Comparison of ENCODE assay signal across 13 cellular contexts in genomic region chr10:79038841-79039201, GRCh38. TPM values are rescaled to one million over a fixed set of nuclear protein-coding genes. Genes with fewer than 3 reads are reported as not detected.
A peak's percentile ranks its signal among the peaks of the same experiment; 100 is the strongest.
DNase-seq lines count a peak whose midpoint lies in the region; ATAC-seq and TF ChIP-seq lines count a peak whose summit lies in the region.
"Had no signal": no experiment of that assay in that cellular context is flagged by ENCODE, and none has a peak within 500 bp of the region (broad histone marks: within the 10 kb centered on the region; RNA-seq: fewer than 3 reads in every experiment).

No MANE protein-coding gene starts in this region.

- no peaks in the 10 kb centered on the region for H3F3A ChIP-seq in Loucy (ENCODE audit: low read depth)

- H3K4me2 ChIP-seq in Loucy (ENCODE audit: low read depth, low read length, poor library complexity, severe bottlenecking), result no peak overlapping the region

- H3K36me3 Mint-ChIP-seq in chondrocyte (ENCODE audit: low read depth), result peaks cover 3% of the 10 kb centered on the region
- peaks cover 2% of the 10 kb centered on the region for H3K36me3 Mint-ChIP-seq in mesothelial cell of epicardium
- no peaks in the 10 kb centered on the region for H3K36me3 Mint-ChIP-seq in HFFc6 (ENCODE audit: low read depth)

- H3K27me3 ChIP-seq in Loucy (ENCODE audit: insufficient read depth, low read length, poor library complexity, severe bottlenecking), result no peaks in the 10 kb centered on the region
- H3K27me3 ChIP-seq: BE2C, esophagus muscularis mucosa had no signal

- H3K4me3 ChIP-seq in AG10803 (ENCODE audit: low read length) (no peak overlapping the region), Loucy (ENCODE audit: low read length, poor library complexity, severe bottlenecking) (no peak overlapping the region)
- H3K4me3 ChIP-seq: esophagus muscularis mucosa had no signal

- H3K4me1 ChIP-seq in Loucy (ENCODE audit: insufficient read depth, low read length, poor library complexity, severe bottlenecking), result peaks cover 16% of the 10 kb centered on the region
- H3K4me1 ChIP-seq: BE2C, esophagus muscularis mucosa had no signal

- H3K9ac ChIP-seq in Loucy (ENCODE audit: low read depth, low read length, poor library complexity, severe bottlenecking), result no peak overlapping the region

- peak overlapping the region; percentile 39; the same call in 1 of the 2 replicates for H2AFZ ChIP-seq in Loucy (ENCODE audit: low read length)

- no peaks in the 10 kb centered on the region for H3K9me2 ChIP-seq in Loucy (replicated peaks; ENCODE audit: low read depth, low read length)

- no peaks in the 10 kb centered on the region for H3K36me3 ChIP-seq in Loucy (ENCODE audit: insufficient read depth, low read length)
- H3K36me3 ChIP-seq: BE2C, esophagus muscularis mucosa had no signal

- no peak for ATAC-seq in HG02852 (IDR thresholded peaks at IDR 0.05; ENCODE audit: unreplicated experiment)
- ATAC-seq: HCT116 had no signal

- TF ChIP-seq CTCF in AG10803 (conservative IDR thresholded peaks at IDR 0.05; ENCODE audit: low read length) (no peak), Loucy (conservative IDR thresholded peaks at IDR 0.05; ENCODE audit: low read length) (no peak), chondrocyte (IDR thresholded peaks at IDR 0.05) (no peak), mesothelial cell of epicardium (IDR thresholded peaks at IDR 0.05; ENCODE audit: unreplicated experiment) (no peak), HFFc6 (IDR thresholded peaks at IDR 0.05) (no peak)

- H3K79me2 ChIP-seq in Loucy (ENCODE audit: insufficient read depth, low read length), result no peaks in the 10 kb centered on the region

- peaks cover 7% of the 10 kb centered on the region for H3K9me3 Mint-ChIP-seq in chondrocyte (ENCODE audit: low read depth)
- peaks cover 14% of the 10 kb centered on the region for H3K9me3 Mint-ChIP-seq in mesothelial cell of epicardium
- H3K9me3 Mint-ChIP-seq in HFFc6, result no peaks in the 10 kb centered on the region
- H3K9me3 Mint-ChIP-seq: activated T-helper 2 cell treated with anti-CD3 and anti-CD28 coated beads, Interferon-gamma antibody, Interleukin-2, Interleukin-4, amounts not matched to agents 10 μg/mL and 5 μg/mL and 100 μg/mL, durations not matched to agents 14 hours and 24 hours and 36 hours had no signal

- H3K4me1 Mint-ChIP-seq in chondrocyte (ENCODE audit: low read depth) (no peaks in the 10 kb centered on the region), mesothelial cell of epicardium (peaks cover 18% of the 10 kb centered on the region), HFFc6 (ENCODE audit: low read depth) (no peaks in the 10 kb centered on the region)

- H3K27me3 Mint-ChIP-seq in chondrocyte (ENCODE audit: low read depth) (peaks cover 29% of the 10 kb centered on the region), mesothelial cell of epicardium (ENCODE audit: low read depth) (no peaks in the 10 kb centered on the region), HFFc6 (ENCODE audit: insufficient read depth) (peaks cover 40% of the 10 kb centered on the region)

- H3K27ac Mint-ChIP-seq in chondrocyte (ENCODE audit: unreplicated experiment) (no peak overlapping the region), mesothelial cell of epicardium (peak overlapping the region; percentile 84), HFFc6 (no peak overlapping the region)
- H3K27ac Mint-ChIP-seq: activated T-helper 2 cell treated with anti-CD3 and anti-CD28 coated beads, Interferon-gamma antibody, Interleukin-2, Interleukin-4, amounts not matched to agents 10 μg/mL and 5 μg/mL and 100 μg/mL, durations not matched to agents 14 hours and 24 hours and 36 hours had no signal

- no peaks in the 10 kb centered on the region for H4K20me1 ChIP-seq in Loucy (ENCODE audit: insufficient read depth, low read length, poor library complexity, severe bottlenecking)

- no peak overlapping the region for H3K4me3 Mint-ChIP-seq in chondrocyte (ENCODE audit: unreplicated experiment)
- H3K4me3 Mint-ChIP-seq in mesothelial cell of epicardium, result no peak overlapping the region
- H3K4me3 Mint-ChIP-seq in HFFc6, result no peak overlapping the region

- H3K9me3 ChIP-seq in Loucy (ENCODE audit: insufficient read depth, low read depth, low read length), result no peaks in the 10 kb centered on the region
- H3K9me3 ChIP-seq: BE2C, esophagus muscularis mucosa had no signal

- DNase-seq in AG10803 (ENCODE audit: low read depth), result peak; percentile 45
- DNase-seq in chondrocyte (ENCODE audit: low spot score), result peak; percentile 18
- DNase-seq in mesothelial cell of epicardium (ENCODE audit: low spot score in 2 of 2, unreplicated experiment in 2 of 2), result no peak
- no peak for DNase-seq in HFFc6
- no peak for DNase-seq in medulla oblongata (ENCODE audit: extremely low spot score)
- DNase-seq in NOMO-1 treated with DMSO at 0.1 percent for 48 hours (lab: John Stamatoyannopoulos, UW; ENCODE audit: unreplicated experiment), result no peak
- DNase-seq: BE2C, MV-4-11 had no signal

RNA-seq across cellular contexts. Expression of gene ZMIZ1, which starts 29.9 kb away (rescaled TPM):
- total RNA-seq in chondrocyte (46.2 to 74.6 TPM (median 48.7 TPM) in 3 replicates), mesothelial cell of epicardium (166 to 173 TPM (median 170 TPM) in 3 replicates)
- total RNA-seq in HFFc6 (2021; fragmentation: NEBNext Ultra II Directional; extraction: Animal tissue kit (Norgen Biotek cat#: 25700)), result 10 to 100 TPM; 38.6 to 60.3 (median 51.2) TPM

Comparison
In these comparisons a context has a peak if more than half of its experiments do, and no peak if none do; other contexts are left out.
1. DNase-seq: peak in AG10803 (single experiment) and chondrocyte (single experiment); none in mesothelial cell of epicardium (0 of 2), HFFc6 (single experiment), medulla oblongata (single experiment) and NOMO-1 treated with DMSO at 0.1 percent for 48 hours (single experiment).